ENCODE assay signal across 21 cellular contexts in genomic region chr17:63973247-63973646, GRCh38. TPM values are rescaled to one million over a fixed set of nuclear protein-coding genes. Genes with fewer than 3 reads are reported as not detected.
DNase-seq lines count a peak whose midpoint lies in the region; ATAC-seq and TF ChIP-seq lines count a peak whose summit lies in the region.
"Had no signal": no experiment of that assay in that cellular context is flagged by ENCODE, and none has a peak within 500 bp of the region (broad histone marks: within the 10 kb centered on the region; RNA-seq: fewer than 3 reads in every experiment).

No MANE protein-coding gene starts in this region.

- H2AK5ac ChIP-seq in mesenchymal stem cell (ENCODE audit: low read length, severe bottlenecking): no peak overlapping the region

- H3K4me3 ChIP-seq in PC-3 (ENCODE audit: low read length) (no peak overlapping the region), mesenchymal stem cell (ENCODE audit: insufficient read depth in 1 of 2, low read depth in 1 of 2, low read length in 2 of 2) (no peak overlapping the region), GM23338 (no peak overlapping the region)

- no peak overlapping the region for H3K4ac ChIP-seq in mesenchymal stem cell (ENCODE audit: low read depth in 1 of 2, low read length in 2 of 2)

- H2BK12ac ChIP-seq in mesenchymal stem cell (ENCODE audit: low read length in 2 of 2): no peak overlapping the region

- DNase-seq in activated naive CD8-positive, alpha-beta T cell treated with anti-CD3 and anti-CD28 coated beads, Interleukin-2, amount 50 U/mL, for 24 hours: no peak
- DNase-seq in activated naive CD8-positive, alpha-beta T cell treated with anti-CD3 and anti-CD28 coated beads for 36 hours: no peak
- DNase-seq in PC-3: no peak
- DNase-seq in mesenchymal stem cell: no peak
- no peak for DNase-seq in stimulated activated effector memory CD8-positive, alpha-beta T cell treated with anti-CD3 and anti-CD28 coated beads, Interleukin-12 subunit alpha, Interleukin-12 subunit beta, amount 100 ng/mL, for 72 hours (ENCODE audit: low spot score in 2 of 2)
- no peak for DNase-seq in GM23338 (ENCODE audit: low spot score)
- DNase-seq in activated T-cell treated with anti-CD3 and anti-CD28 coated beads, Interleukin-2, amount 50 U/mL, for 72 hours: no peak
- DNase-seq in NCI-H1436 (lab: John Stamatoyannopoulos, UW): no peak
- DNase-seq: DMS53, GDM1, H9, KBM-7, NCI-H1092 treated with DMSO at 0.1 percent for 48 hours, NCI-H2029 treated with DMSO at 0.1 percent for 48 hours, NCI-H2171, NCI-H526, OCI-M1, SHP77 had no signal

- H2BK15ac ChIP-seq in mesenchymal stem cell (ENCODE audit: low read depth, poor library complexity, severe bottlenecking): peak overlapping the region; percentile 14

- peaks cover 14% of the 10 kb centered on the region for H3K4me1 Mint-ChIP-seq in activated naive CD8-positive, alpha-beta T cell treated with anti-CD3 and anti-CD28 coated beads, Interleukin-2, amount 50 U/mL, for 24 hours
- H3K4me1 Mint-ChIP-seq in activated naive CD8-positive, alpha-beta T cell treated with anti-CD3 and anti-CD28 coated beads for 36 hours: peaks cover 7% of the 10 kb centered on the region
- peaks cover 23% of the 10 kb centered on the region for H3K4me1 Mint-ChIP-seq in stimulated activated effector memory CD8-positive, alpha-beta T cell treated with anti-CD3 and anti-CD28 coated beads, Interleukin-12 subunit alpha, Interleukin-12 subunit beta, amount 100 ng/mL, for 72 hours
- peaks cover 7% of the 10 kb centered on the region for H3K4me1 Mint-ChIP-seq in GM23338
- peaks cover 8% of the 10 kb centered on the region for H3K4me1 Mint-ChIP-seq in activated T-cell treated with anti-CD3 and anti-CD28 coated beads, Interleukin-2, amount 50 U/mL, for 72 hours (ENCODE audit: low read depth)

- no peaks in the 10 kb centered on the region for H3K27me3 Mint-ChIP-seq in activated naive CD8-positive, alpha-beta T cell treated with anti-CD3 and anti-CD28 coated beads, Interleukin-2, amount 50 U/mL, for 24 hours
- H3K27me3 Mint-ChIP-seq in activated naive CD8-positive, alpha-beta T cell treated with anti-CD3 and anti-CD28 coated beads for 36 hours: no peaks in the 10 kb centered on the region
- H3K27me3 Mint-ChIP-seq in GM23338 (ENCODE audit: insufficient read depth, low read depth, poor library complexity): peaks cover 9% of the 10 kb centered on the region
- H3K27me3 Mint-ChIP-seq in activated T-cell treated with anti-CD3 and anti-CD28 coated beads, Interleukin-2, amount 50 U/mL, for 72 hours (ENCODE audit: low read depth): no peaks in the 10 kb centered on the region

- H3K79me2 ChIP-seq in PC-3 (ENCODE audit: low read length): no peaks in the 10 kb centered on the region
- H3K79me2 ChIP-seq in GM23338 (replicated peaks; ENCODE audit: insufficient read depth): no peaks in the 10 kb centered on the region

- no peak overlapping the region for H3K23ac ChIP-seq in mesenchymal stem cell (ENCODE audit: low read length in 2 of 2)

- no peak overlapping the region for H3K18ac ChIP-seq in mesenchymal stem cell (ENCODE audit: low read depth in 1 of 2, low read length in 2 of 2)

- H4K8ac ChIP-seq in mesenchymal stem cell (ENCODE audit: low read length): no peak overlapping the region

- H3K9me3 Mint-ChIP-seq in activated naive CD8-positive, alpha-beta T cell treated with anti-CD3 and anti-CD28 coated beads, Interleukin-2, amount 50 U/mL, for 24 hours: no peaks in the 10 kb centered on the region
- H3K9me3 Mint-ChIP-seq in activated naive CD8-positive, alpha-beta T cell treated with anti-CD3 and anti-CD28 coated beads for 36 hours: no peaks in the 10 kb centered on the region
- H3K9me3 Mint-ChIP-seq in stimulated activated effector memory CD8-positive, alpha-beta T cell treated with anti-CD3 and anti-CD28 coated beads, Interleukin-12 subunit alpha, Interleukin-12 subunit beta, amount 100 ng/mL, for 72 hours: no peaks in the 10 kb centered on the region
- no peaks in the 10 kb centered on the region for H3K9me3 Mint-ChIP-seq in GM23338
- no peaks in the 10 kb centered on the region for H3K9me3 Mint-ChIP-seq in activated T-cell treated with anti-CD3 and anti-CD28 coated beads, Interleukin-2, amount 50 U/mL, for 72 hours
- H3K9me3 Mint-ChIP-seq: H9 had no signal

- H4K20me1 ChIP-seq in PC-3 (ENCODE audit: low read length): no peaks in the 10 kb centered on the region
- H4K20me1 ChIP-seq in GM23338 (replicated peaks; ENCODE audit: insufficient read depth): no peaks in the 10 kb centered on the region

- ATAC-seq in activated naive CD8-positive, alpha-beta T cell treated with anti-CD3 and anti-CD28 coated beads, Interleukin-2, amount 50 U/mL, for 24 hours: no peak
- ATAC-seq in PC-3: no peak
- no peak for ATAC-seq in stimulated activated effector memory CD8-positive, alpha-beta T cell treated with anti-CD3 and anti-CD28 coated beads, Interleukin-12 subunit alpha, Interleukin-12 subunit beta, amount 100 ng/mL, for 72 hours
- no peak for ATAC-seq in GM23338
- ATAC-seq in activated T-cell treated with anti-CD3 and anti-CD28 coated beads, Interleukin-2, amount 50 U/mL, for 72 hours (replicated peaks in 1 of 2): no peak

- 95% methylated on average over 6 of the region's 6 CpGs for WGBS in mesenchymal stem cell

- H2BK120ac ChIP-seq in mesenchymal stem cell (ENCODE audit: low read depth, low read length): no peak overlapping the region

- H3K4me1 ChIP-seq in PC-3 (ENCODE audit: insufficient read depth, low read length) (peaks cover 29% of the 10 kb centered on the region), mesenchymal stem cell (ENCODE audit: control insufficient read depth, insufficient read depth, low read depth, low read length) (peaks cover 17% of the 10 kb centered on the region), GM23338 (ENCODE audit: insufficient read depth) (no peaks in the 10 kb centered on the region)

- no peaks in the 10 kb centered on the region for H3K9me3 ChIP-seq in PC-3 (ENCODE audit: low read length)
- H3K9me3 ChIP-seq in mesenchymal stem cell (ENCODE audit: control insufficient read depth, low read length): no peaks in the 10 kb centered on the region

- no peak overlapping the region for H2AFZ ChIP-seq in PC-3 (ENCODE audit: low read length)
- no peak overlapping the region for H2AFZ ChIP-seq in mesenchymal stem cell (ENCODE audit: low read depth, low read length)
- H2AFZ ChIP-seq in GM23338: no peak overlapping the region

- H3K9me2 ChIP-seq in PC-3 (replicated peaks; ENCODE audit: low read length) (no peaks in the 10 kb centered on the region), GM23338 (ENCODE audit: insufficient read depth) (no peaks in the 10 kb centered on the region)

- H3K4me2 ChIP-seq in PC-3 (ENCODE audit: low read length) (0 out of 2 replicates have a peak overlapping the region, but pooled peaks have one; percentile 91), mesenchymal stem cell (ENCODE audit: low read length, poor library complexity, severe bottlenecking) (no peak overlapping the region), GM23338 (no peak overlapping the region)

- H3K36me3 ChIP-seq in PC-3 (ENCODE audit: low read depth, low read length) (no peaks in the 10 kb centered on the region), mesenchymal stem cell (ENCODE audit: control insufficient read depth in 1 of 2, insufficient read depth in 2 of 2, low read depth in 1 of 2, low read length in 2 of 2) (no peaks in the 10 kb centered on the region), GM23338 (ENCODE audit: insufficient read depth) (no peaks in the 10 kb centered on the region)

- H3F3A ChIP-seq in PC-3 (ENCODE audit: low read length, unreplicated experiment): no peaks in the 10 kb centered on the region
- no peaks in the 10 kb centered on the region for H3F3A ChIP-seq in GM23338 (replicated peaks; ENCODE audit: low read depth)

- no peak overlapping the region for H3K4me3 Mint-ChIP-seq in activated naive CD8-positive, alpha-beta T cell treated with anti-CD3 and anti-CD28 coated beads, Interleukin-2, amount 50 U/mL, for 24 hours
- H3K4me3 Mint-ChIP-seq in activated naive CD8-positive, alpha-beta T cell treated with anti-CD3 and anti-CD28 coated beads for 36 hours: no peak overlapping the region
- H3K4me3 Mint-ChIP-seq in stimulated activated effector memory CD8-positive, alpha-beta T cell treated with anti-CD3 and anti-CD28 coated beads, Interleukin-12 subunit alpha, Interleukin-12 subunit beta, amount 100 ng/mL, for 72 hours: no peak overlapping the region
- H3K4me3 Mint-ChIP-seq in GM23338: no peak overlapping the region
- H3K4me3 Mint-ChIP-seq in activated T-cell treated with anti-CD3 and anti-CD28 coated beads, Interleukin-2, amount 50 U/mL, for 72 hours: no peak overlapping the region
- H3K4me3 Mint-ChIP-seq: CD14-positive monocyte had no signal

- CTCF ChIA-PET in PC-3 (lab: Charles Lee): no interaction called here

- TF ChIP-seq CTCF in PC-3 (conservative IDR thresholded peaks at IDR 0.05; ENCODE audit: low read depth, low read length) (no peak), GM23338 (conservative IDR thresholded peaks at IDR 0.05; ENCODE audit: low read depth in 2 of 2) (no peak)

- H3K36me3 Mint-ChIP-seq in activated naive CD8-positive, alpha-beta T cell treated with anti-CD3 and anti-CD28 coated beads, Interleukin-2, amount 50 U/mL, for 24 hours (ENCODE audit: low read depth): no peaks in the 10 kb centered on the region
- no peaks in the 10 kb centered on the region for H3K36me3 Mint-ChIP-seq in activated naive CD8-positive, alpha-beta T cell treated with anti-CD3 and anti-CD28 coated beads for 36 hours
- no peaks in the 10 kb centered on the region for H3K36me3 Mint-ChIP-seq in stimulated activated effector memory CD8-positive, alpha-beta T cell treated with anti-CD3 and anti-CD28 coated beads, Interleukin-12 subunit alpha, Interleukin-12 subunit beta, amount 100 ng/mL, for 72 hours
- H3K36me3 Mint-ChIP-seq in GM23338 (ENCODE audit: low read depth): no peaks in the 10 kb centered on the region; the same call in 2 of the 3 replicates
- H3K36me3 Mint-ChIP-seq in activated T-cell treated with anti-CD3 and anti-CD28 coated beads, Interleukin-2, amount 50 U/mL, for 72 hours (ENCODE audit: insufficient read depth in 2 of 2): no peaks in the 10 kb centered on the region
- H3K36me3 Mint-ChIP-seq: CD14-positive monocyte had no signal

- no peak overlapping the region for H3K9ac ChIP-seq in PC-3 (ENCODE audit: low read length)
- H3K9ac ChIP-seq in mesenchymal stem cell (ENCODE audit: low read length): no peak overlapping the region

- BruUV-seq in PC-3 (replicated peaks; lab: Mats Ljungman, UMichigan): no TSS peak

- POLR2A ChIA-PET in PC-3 (lab: Charles Lee; ENCODE audit: unreplicated experiment): no interaction called here

- no peak overlapping the region for H4K91ac ChIP-seq in mesenchymal stem cell (ENCODE audit: low read length)

- intact Hi-C loops in PC-3 (cut with micrococcal nuclease): no loop called here

- no peaks in the 10 kb centered on the region for H3K79me1 ChIP-seq in mesenchymal stem cell (replicated peaks; ENCODE audit: low read length, poor library complexity, severe bottlenecking)

- peak overlapping the region; percentile 1 for H3K27ac Mint-ChIP-seq in activated naive CD8-positive, alpha-beta T cell treated with anti-CD3 and anti-CD28 coated beads, Interleukin-2, amount 50 U/mL, for 24 hours
- no peak overlapping the region for H3K27ac Mint-ChIP-seq in activated naive CD8-positive, alpha-beta T cell treated with anti-CD3 and anti-CD28 coated beads for 36 hours
- peak overlapping the region; percentile 43 for H3K27ac Mint-ChIP-seq in stimulated activated effector memory CD8-positive, alpha-beta T cell treated with anti-CD3 and anti-CD28 coated beads, Interleukin-12 subunit alpha, Interleukin-12 subunit beta, amount 100 ng/mL, for 72 hours
- no peak overlapping the region for H3K27ac Mint-ChIP-seq in GM23338
- no peak overlapping the region for H3K27ac Mint-ChIP-seq in activated T-cell treated with anti-CD3 and anti-CD28 coated beads, Interleukin-2, amount 50 U/mL, for 72 hours
- H3K27ac Mint-ChIP-seq: CD14-positive monocyte, H9 had no signal

- no peak overlapping the region for H3K14ac ChIP-seq in mesenchymal stem cell (ENCODE audit: low read length in 2 of 2)

- no peak overlapping the region for H2BK5ac ChIP-seq in mesenchymal stem cell (ENCODE audit: low read depth, low read length, poor library complexity, severe bottlenecking)

- H3K27ac ChIP-seq in PC-3 (ENCODE audit: low read length): no peak overlapping the region
- H3K27ac ChIP-seq in mesenchymal stem cell (ENCODE audit: low read length, poor library complexity, severe bottlenecking): no peak overlapping the region
- no peak overlapping the region for H3K27ac ChIP-seq in GM23338 (ENCODE audit: low read depth)

- H3K27me3 ChIP-seq in PC-3 (ENCODE audit: low read length) (no peaks in the 10 kb centered on the region), mesenchymal stem cell (ENCODE audit: control insufficient read depth in 1 of 2, insufficient read depth in 1 of 2, low read length in 2 of 2) (peaks cover 7 to 30% of the 10 kb centered on the region in 2 experiments), GM23338 (ENCODE audit: insufficient read depth) (no peaks in the 10 kb centered on the region)

RNA-seq across cellular contexts. Expression of gene SCN4A, which starts 0.5 kb away (rescaled TPM):
- total RNA-seq in activated naive CD8-positive, alpha-beta T cell treated with anti-CD3 and anti-CD28 coated beads for 36 hours: under 1 TPM; 0.14 to 0.31 TPM
- 0.06 TPM in 1 of 2 replicates, not detected in the other for total RNA-seq in PC-3 (2014; rRNA removed)
- under 0.01 TPM for polyA plus RNA-seq in mesenchymal stem cell (2013, experiment 1 of 2)
- polyA plus RNA-seq in mesenchymal stem cell (2013, experiment 2 of 2): not detected
- total RNA-seq in GM23338 (2014; rRNA removed; shearing (Covaris generic)): 7.9 and 8.5 TPM in 2 replicates
- polyA plus RNA-seq in GM23338 (2016; fragmentation: Nextera tagmentation; extraction: Ambion mirVana): 2.3 and 2.5 TPM in 2 replicates
- total RNA-seq in activated T-cell treated with anti-CD3 and anti-CD28 coated beads, Interleukin-2, amount 50 U/mL, for 72 hours: 1 to 10 TPM in 1 of 2 donors, under 1 TPM in 1; 0.93 to 1.0 TPM
- total RNA-seq: A172, RPMI7951 had no signal
- polyA plus RNA-seq: CD14-positive monocyte had no signal

RNA-seq across cellular contexts. Expression of gene PRR29, which starts 24.9 kb away (rescaled TPM):
- total RNA-seq in activated naive CD8-positive, alpha-beta T cell treated with anti-CD3 and anti-CD28 coated beads for 36 hours: under 1 TPM; 0.36 to 0.93 TPM
- 0.77 and 1.2 TPM in 2 replicates for total RNA-seq in PC-3 (2014; rRNA removed)
- polyA plus RNA-seq in mesenchymal stem cell (2013, experiment 1 of 2): 0.26 TPM
- polyA plus RNA-seq in mesenchymal stem cell (2013, experiment 2 of 2): 0.38 TPM
- 0.74 and 1.3 TPM in 2 replicates for total RNA-seq in GM23338 (2014; rRNA removed; shearing (Covaris generic))
- 0.24 and 0.66 TPM in 2 replicates for polyA plus RNA-seq in GM23338 (2016; fragmentation: Nextera tagmentation; extraction: Ambion mirVana)
- 1 to 10 TPM in 1 of 2 donors, under 1 TPM in 1; 0.96 to 1.1 TPM for total RNA-seq in activated T-cell treated with anti-CD3 and anti-CD28 coated beads, Interleukin-2, amount 50 U/mL, for 72 hours
- total RNA-seq: RPMI7951 had no signal

RNA-seq across cellular contexts. Expression of gene CD79B, which starts 41.1 kb away (rescaled TPM):
- total RNA-seq in activated naive CD8-positive, alpha-beta T cell treated with anti-CD3 and anti-CD28 coated beads for 36 hours: 10 to 100 TPM; 28.8 to 30.5 TPM
- total RNA-seq in PC-3 (2014; rRNA removed): not detected in 2 replicates
- polyA plus RNA-seq in mesenchymal stem cell (2013, experiment 1 of 2): not detected
- polyA plus RNA-seq in mesenchymal stem cell (2013, experiment 2 of 2): 0.07 TPM
- total RNA-seq in GM23338 (2014; rRNA removed; shearing (Covaris generic)): 1.3 and 3.0 TPM in 2 replicates
- polyA plus RNA-seq in GM23338 (2016; fragmentation: Nextera tagmentation; extraction: Ambion mirVana): 1.5 and 2.5 TPM in 2 replicates
- 10 to 100 TPM; 24.8 to 31.0 TPM for total RNA-seq in activated T-cell treated with anti-CD3 and anti-CD28 coated beads, Interleukin-2, amount 50 U/mL, for 72 hours
- total RNA-seq: RPMI7951 had no signal

RNA-seq across cellular contexts. Expression of gene ICAM2, which starts 47.2 kb away (rescaled TPM):
- 10 to 100 TPM; 52.9 to 54.5 TPM for total RNA-seq in activated naive CD8-positive, alpha-beta T cell treated with anti-CD3 and anti-CD28 coated beads for 36 hours
- not detected in 2 replicates for total RNA-seq in PC-3 (2014; rRNA removed)
- 0.08 TPM for polyA plus RNA-seq in mesenchymal stem cell (2013, experiment 1 of 2)
- 0.11 TPM for polyA plus RNA-seq in mesenchymal stem cell (2013, experiment 2 of 2)
- 0.31 and 0.58 TPM in 2 replicates for total RNA-seq in GM23338 (2014; rRNA removed; shearing (Covaris generic))
- 0.57 and 0.86 TPM in 2 replicates for polyA plus RNA-seq in GM23338 (2016; fragmentation: Nextera tagmentation; extraction: Ambion mirVana)
- total RNA-seq in activated T-cell treated with anti-CD3 and anti-CD28 coated beads, Interleukin-2, amount 50 U/mL, for 72 hours: 10 to 100 TPM; 49.9 to 55.7 TPM
- total RNA-seq: RPMI7951 had no signal

RNA-seq across cellular contexts. Expression of gene GH1, which starts 54.6 kb away (rescaled TPM):
- total RNA-seq in activated naive CD8-positive, alpha-beta T cell treated with anti-CD3 and anti-CD28 coated beads for 36 hours: not detected
- total RNA-seq in PC-3 (2014; rRNA removed): not detected in 2 replicates
- not detected for polyA plus RNA-seq in mesenchymal stem cell (2013, experiment 1 of 2)
- polyA plus RNA-seq in mesenchymal stem cell (2013, experiment 2 of 2): not detected
- not detected in 2 replicates for total RNA-seq in GM23338 (2014; rRNA removed; shearing (Covaris generic))
- 0.57 TPM in 1 of 2 replicates, not detected in the other for polyA plus RNA-seq in GM23338 (2016; fragmentation: Nextera tagmentation; extraction: Ambion mirVana)
- not detected for total RNA-seq in activated T-cell treated with anti-CD3 and anti-CD28 coated beads, Interleukin-2, amount 50 U/mL, for 72 hours
- total RNA-seq: A172, H9, RPMI7951 had no signal
- polyA plus RNA-seq: CD14-positive monocyte had no signal

Comparison
In these comparisons a context has a peak if more than half of its experiments do, and no peak if none do; other contexts are left out.
1. H3K27ac Mint-ChIP-seq: peak in activated naive CD8-positive, alpha-beta T cell treated with anti-CD3 and anti-CD28 coated beads, Interleukin-2, amount 50 U/mL, for 24 hours (single experiment) and stimulated activated effector memory CD8-positive, alpha-beta T cell treated with anti-CD3 and anti-CD28 coated beads, Interleukin-12 subunit alpha, Interleukin-12 subunit beta, amount 100 ng/mL, for 72 hours (single experiment); none in activated naive CD8-positive, alpha-beta T cell treated with anti-CD3 and anti-CD28 coated beads for 36 hours (single experiment), GM23338 (single experiment) and activated T-cell treated with anti-CD3 and anti-CD28 coated beads, Interleukin-2, amount 50 U/mL, for 72 hours (single experiment).